ENCODE assay signal across 28 cellular contexts in the genomic region with DNA sequence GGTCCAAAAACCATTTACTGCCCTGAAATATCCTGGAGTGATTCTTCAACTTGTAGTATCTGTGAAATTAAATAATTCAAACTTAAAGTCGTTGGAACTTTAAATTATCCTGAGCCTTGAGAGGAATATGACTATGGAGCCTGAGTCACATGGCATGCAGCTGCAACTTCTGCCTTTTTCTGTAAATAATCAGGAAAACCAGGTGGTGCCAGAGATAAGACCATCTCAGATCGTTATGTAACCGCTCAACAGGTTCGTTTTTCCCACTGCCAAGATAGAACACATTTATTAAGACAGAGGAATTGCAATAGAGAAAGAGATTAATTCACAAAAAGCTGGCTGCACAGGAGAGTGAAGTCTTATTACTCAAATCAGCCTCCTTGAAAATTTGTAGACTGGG.
"Had no signal": no experiment of that assay in that cellular context is flagged by ENCODE, and none has a peak within 500 bp of the region (broad histone marks: within the 10 kb centered on the region; RNA-seq: fewer than 3 reads in every experiment).

No MANE protein-coding gene starts in this region.

- H3K27me3 ChIP-seq: brain microvascular endothelial cell, dorsolateral prefrontal cortex had no signal

- H3K27ac Mint-ChIP-seq: activated CD4-positive, alpha-beta memory T cell treated with anti-CD3 and anti-CD28 coated beads, Interleukin-2, amount 10 ng/mL, durations not matched to agents 7 days and 5 days; activated CD4-positive, alpha-beta T cell treated with anti-CD3 and anti-CD28 coated beads, Interleukin-2, amount 10 ng/mL, durations not matched to agents 7 days and 5 days; activated naive CD8-positive, alpha-beta T cell; activated T-cell treated with anti-CD3 and anti-CD28 coated beads, Interleukin-2, amount 50 U/mL, for 24 hours; activated T-cell treated with anti-CD3 and anti-CD28 coated beads, Interleukin-2, amount 50 U/mL, for 72 hours; dendritic cell treated with granulocyte-macrophage colony-stimulating factor and Interleukin-4, amounts not matched to agents 40 ng/mL and 50 ng/mL, for 4 days; endodermal cell; WTC11 had no signal

- H3K4me1 Mint-ChIP-seq: activated CD4-positive, alpha-beta memory T cell treated with anti-CD3 and anti-CD28 coated beads, Interleukin-2, amount 10 ng/mL, durations not matched to agents 7 days and 5 days; activated CD4-positive, alpha-beta T cell treated with anti-CD3 and anti-CD28 coated beads, Interleukin-2, amount 10 ng/mL, durations not matched to agents 7 days and 5 days; central memory CD8-positive, alpha-beta T cell had no signal

- H3K9me3 Mint-ChIP-seq: activated CD4-positive, alpha-beta memory T cell treated with anti-CD3 and anti-CD28 coated beads, Interleukin-2, amount 10 ng/mL, durations not matched to agents 7 days and 5 days; activated CD4-positive, alpha-beta T cell treated with anti-CD3 and anti-CD28 coated beads, Interleukin-2, amount 10 ng/mL, durations not matched to agents 7 days and 5 days; activated T-cell treated with anti-CD3 and anti-CD28 coated beads, Interleukin-2, amount 50 U/mL, for 24 hours; activated T-cell treated with anti-CD3 and anti-CD28 coated beads, Interleukin-2, amount 50 U/mL, for 72 hours; endodermal cell; WTC11 had no signal

- H3K4me3 Mint-ChIP-seq: activated CD4-positive, alpha-beta memory T cell treated with anti-CD3 and anti-CD28 coated beads, Interleukin-2, amount 10 ng/mL, durations not matched to agents 7 days and 5 days; activated CD4-positive, alpha-beta T cell treated with anti-CD3 and anti-CD28 coated beads, Interleukin-2, amount 10 ng/mL, durations not matched to agents 7 days and 5 days; activated naive CD8-positive, alpha-beta T cell; activated T-cell treated with anti-CD3 and anti-CD28 coated beads, Interleukin-2, amount 50 U/mL, for 24 hours; activated T-cell treated with anti-CD3 and anti-CD28 coated beads, Interleukin-2, amount 50 U/mL, for 72 hours; central memory CD8-positive, alpha-beta T cell; dendritic cell treated with granulocyte-macrophage colony-stimulating factor and Interleukin-4, amounts not matched to agents 40 ng/mL and 50 ng/mL, for 4 days; endodermal cell; WTC11 had no signal

- H3K27ac ChIP-seq: brain microvascular endothelial cell, coronary artery, dorsolateral prefrontal cortex, VCaP had no signal

- H3K27me3 Mint-ChIP-seq: activated CD4-positive, alpha-beta memory T cell treated with anti-CD3 and anti-CD28 coated beads, Interleukin-2, amount 10 ng/mL, durations not matched to agents 7 days and 5 days; activated CD4-positive, alpha-beta T cell treated with anti-CD3 and anti-CD28 coated beads, Interleukin-2, amount 10 ng/mL, durations not matched to agents 7 days and 5 days; activated naive CD8-positive, alpha-beta T cell; activated T-cell treated with anti-CD3 and anti-CD28 coated beads, Interleukin-2, amount 50 U/mL, for 24 hours; central memory CD8-positive, alpha-beta T cell; dendritic cell treated with granulocyte-macrophage colony-stimulating factor and Interleukin-4, amounts not matched to agents 40 ng/mL and 50 ng/mL, for 4 days had no signal

- H3K36me3 Mint-ChIP-seq: activated naive CD8-positive, alpha-beta T cell; WTC11 had no signal

- H3K4me3 ChIP-seq: coronary artery, dorsolateral prefrontal cortex had no signal

- H3K36me3 ChIP-seq: brain microvascular endothelial cell had no signal

- ATAC-seq: activated T-cell treated with anti-CD3 and anti-CD28 coated beads, Interleukin-2, amount 50 U/mL, for 72 hours; esophagus mucosa; WTC11 had no signal

- DNase-seq: activated CD4-positive, alpha-beta memory T cell treated with anti-CD3 and anti-CD28 coated beads, Interleukin-2, amount 10 ng/mL, durations not matched to agents 7 days and 5 days; activated CD4-positive, alpha-beta T cell treated with anti-CD3 and anti-CD28 coated beads for 1 hour; activated CD4-positive, alpha-beta T cell treated with anti-CD3 and anti-CD28 coated beads for 4 hours; activated CD4-positive, alpha-beta T cell treated with anti-CD3 and anti-CD28 coated beads, Interleukin-2, amount 10 ng/mL, durations not matched to agents 7 days and 5 days; activated CD4-positive, alpha-beta T cell treated with anti-CD3 and anti-CD28 coated beads, Interleukin-2, amount 50 U/mL, for 4 hours; activated CD8-positive, alpha-beta memory T cell treated with anti-CD3 and anti-CD28 coated beads, Interleukin-2, amount 50 U/mL, for 48 hours; activated gamma-delta T cell; activated naive CD4-positive, alpha-beta T cell; activated naive CD4-positive, alpha-beta T cell treated with anti-CD3 and anti-CD28 coated beads, Interleukin-2, amount 50 U/mL, for 16 hours; activated T-cell treated with anti-CD3 and anti-CD28 coated beads for 4 hours; activated T-cell treated with anti-CD3 and anti-CD28 coated beads, Interleukin-2, amount 50 U/mL, for 24 hours; activated T-cell treated with anti-CD3 and anti-CD28 coated beads, Interleukin-2, amount 50 U/mL, for 72 hours; amniotic stem cell; anterior cingulate cortex; brain microvascular endothelial cell; dorsolateral prefrontal cortex; effector memory CD4-positive, alpha-beta T cell; endodermal cell; foreskin fibroblast; head of caudate nucleus; T-helper 2 cell had no signal
